Comparison of ENCODE assay signal across 1 cellular context in the genomic region with DNA sequence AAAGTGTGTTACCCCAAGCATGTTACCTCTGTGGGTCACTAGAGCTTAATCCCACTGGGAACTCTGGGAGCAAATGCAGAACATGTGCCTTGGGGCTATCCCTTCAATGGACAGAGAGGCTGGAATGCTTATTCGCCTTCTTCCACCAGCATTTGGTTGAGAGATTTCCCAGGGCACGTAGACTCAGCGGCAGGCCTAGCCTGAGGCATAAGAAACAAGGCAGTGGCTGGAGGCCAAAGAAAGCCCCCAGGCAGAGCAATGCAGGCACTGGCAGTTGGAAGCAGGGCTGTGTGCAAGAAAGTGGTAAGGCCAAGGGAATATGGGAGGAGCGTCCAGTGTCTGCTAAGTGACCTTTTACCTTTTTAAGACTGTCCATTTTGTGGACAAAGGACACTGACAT.
TF ChIP-seq lines count a peak whose summit lies in the region.

No MANE protein-coding gene starts in this region.

TF ChIP-seq in GM23338, 12 proteins besides CTCF, POLR2A, EP300 and RAD21 (continued from another document):
- TF ChIP-seq, protein P1, sequence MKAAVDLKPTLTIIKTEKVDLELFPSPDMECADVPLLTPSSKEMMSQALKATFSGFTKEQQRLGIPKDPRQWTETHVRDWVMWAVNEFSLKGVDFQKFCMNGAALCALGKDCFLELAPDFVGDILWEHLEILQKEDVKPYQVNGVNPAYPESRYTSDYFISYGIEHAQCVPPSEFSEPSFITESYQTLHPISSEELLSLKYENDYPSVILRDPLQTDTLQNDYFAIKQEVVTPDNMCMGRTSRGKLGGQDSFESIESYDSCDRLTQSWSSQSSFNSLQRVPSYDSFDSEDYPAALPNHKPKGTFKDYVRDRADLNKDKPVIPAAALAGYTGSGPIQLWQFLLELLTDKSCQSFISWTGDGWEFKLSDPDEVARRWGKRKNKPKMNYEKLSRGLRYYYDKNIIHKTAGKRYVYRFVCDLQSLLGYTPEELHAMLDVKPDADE (IDR thresholded peaks at IDR 0.05): no peak
